Comparison of ENCODE assay signal across 9 cellular contexts in the genomic region with DNA sequence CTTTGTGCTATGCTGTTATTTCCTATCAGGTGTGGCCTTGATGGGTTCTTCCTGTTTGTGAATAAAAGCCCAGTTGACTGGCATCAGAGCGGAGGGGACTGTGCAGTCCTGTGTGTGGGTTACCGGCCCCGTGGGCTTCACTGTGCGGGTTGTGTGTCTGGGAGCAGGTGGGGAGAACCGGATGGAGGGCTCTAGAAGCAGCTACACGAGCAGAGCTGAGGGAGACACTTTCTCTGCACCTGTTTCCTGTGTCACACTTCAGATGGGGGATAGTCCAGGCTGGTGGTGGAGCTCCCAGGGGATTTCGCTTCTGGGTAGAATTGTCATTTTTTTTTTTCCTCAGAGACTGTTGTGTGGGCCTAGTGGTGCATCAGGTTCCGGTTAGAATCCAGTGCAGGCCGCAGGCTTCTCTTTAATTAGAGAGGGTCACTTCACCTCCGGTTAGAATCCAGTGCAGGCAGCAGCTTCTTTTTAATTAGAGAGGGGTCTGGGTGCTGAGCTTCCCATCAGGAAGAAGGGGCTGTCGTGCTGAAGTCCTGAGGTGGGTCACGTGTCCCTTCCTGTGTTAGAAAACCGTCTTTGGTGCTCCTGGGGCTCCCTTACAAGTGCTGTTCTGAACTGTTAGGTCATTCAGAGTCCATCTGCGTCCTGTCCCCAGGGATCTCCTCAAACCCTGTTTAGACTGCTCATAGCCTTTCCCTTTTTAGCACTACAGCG.
DNase-seq lines count a peak whose midpoint lies in the region; ATAC-seq, FAIRE-seq and TF ChIP-seq lines count a peak whose summit lies in the region.
"Had no signal": no experiment of that assay in that cellular context is flagged by ENCODE, and none has a peak within 500 bp of the region (broad histone marks: within the 10 kb centered on the region; RNA-seq: fewer than 3 reads in every experiment).

No MANE protein-coding gene starts in this region.

- no peaks in the 10 kb centered on the region for H3K36me3 ChIP-seq in kidney (ENCODE audit: control insufficient read depth in 1 of 2, insufficient read depth in 2 of 2, low read length in 2 of 2)
- H3K36me3 ChIP-seq in upper lobe of right lung = no peaks in the 10 kb centered on the region

- H3K4me1 ChIP-seq in kidney (ENCODE audit: control insufficient read depth in 1 of 2, insufficient read depth in 1 of 2, low read depth in 1 of 2, low read length in 2 of 2) = peaks cover 31 to 33% of the 10 kb centered on the region in 2 donors
- peaks cover 46% of the 10 kb centered on the region for H3K4me1 ChIP-seq in upper lobe of right lung

- H3K4me1 Mint-ChIP-seq in activated CD8-positive, alpha-beta T cell treated with anti-CD3 and anti-CD28 coated beads, Interleukin-2, amount 10 ng/mL, durations not matched to agents 7 days and 5 days (ENCODE audit: low read depth) = peaks cover 92% of the 10 kb centered on the region

- TF ChIP-seq CTCF in kidney (IDR thresholded peaks at IDR 0.05; ENCODE audit: borderline replicate concordance, extremely low read depth, insufficient read depth) (no peak), upper lobe of right lung (IDR thresholded peaks at IDR 0.05) (no peak), D721Med (IDR thresholded peaks at IDR 0.05; ENCODE audit: insufficient read depth, missing control alignments) (no peak)

- H3K36me3 Mint-ChIP-seq in activated CD8-positive, alpha-beta T cell treated with anti-CD3 and anti-CD28 coated beads, Interleukin-2, amount 10 ng/mL, durations not matched to agents 7 days and 5 days (ENCODE audit: low read depth) = peaks cover 65% of the 10 kb centered on the region

- DNase-seq in COLO668 (lab: John Stamatoyannopoulos, UW; ENCODE audit: unreplicated experiment) (peak; percentile 74), GM19239 (ENCODE audit: insufficient read length, low spot score) (peak; percentile 67), kidney (no peak), upper lobe of right lung (no peak), D721Med (ENCODE audit: insufficient read length, low spot score) (no peak), pons (ENCODE audit: low spot score) (no peak)
- peak; percentile 71 for DNase-seq in activated CD8-positive, alpha-beta T cell treated with anti-CD3 and anti-CD28 coated beads, Interleukin-2, amount 10 ng/mL, durations not matched to agents 7 days and 5 days

- no peaks in the 10 kb centered on the region for H3K9me3 ChIP-seq in kidney (ENCODE audit: control insufficient read depth in 1 of 2, low read length in 2 of 2)
- H3K9me3 ChIP-seq in upper lobe of right lung = no peaks in the 10 kb centered on the region

- H3K9me3 Mint-ChIP-seq in activated CD8-positive, alpha-beta T cell treated with anti-CD3 and anti-CD28 coated beads, Interleukin-2, amount 10 ng/mL, durations not matched to agents 7 days and 5 days (ENCODE audit: insufficient read depth) = no peaks in the 10 kb centered on the region

- peak; percentile 97 for FAIRE-seq in GM19239 (lab: Jason Lieb, UNC)
- no peak for FAIRE-seq in kidney (lab: Jason Lieb, UNC)
- FAIRE-seq in D721Med (lab: Jason Lieb, UNC) = no peak

- H3K27ac Mint-ChIP-seq in activated CD8-positive, alpha-beta T cell treated with anti-CD3 and anti-CD28 coated beads, Interleukin-2, amount 10 ng/mL, durations not matched to agents 7 days and 5 days = peak overlapping the region; percentile 88

- no peak overlapping the region for H3K9ac ChIP-seq in kidney (ENCODE audit: low read length in 2 of 2)

- POLR2A ChIA-PET in activated CD8-positive, alpha-beta T cell treated with anti-CD3 and anti-CD28 coated beads, Interleukin-2, amount 10 ng/mL, durations not matched to agents 7 days and 5 days (lab: Charles Lee) = interaction anchor here (0.7 to 1.1 kb wide), 6 partner anchors 12 to 271 kb away, joined by 3 to 5 read pairs (median 4); no protein-coding TSS in a partner anchor

- CTCF ChIA-PET in activated CD8-positive, alpha-beta T cell treated with anti-CD3 and anti-CD28 coated beads, Interleukin-2, amount 10 ng/mL, durations not matched to agents 7 days and 5 days (lab: Charles Lee) = interaction anchor here (0.7 to 1.4 kb wide), 6 partner anchors 13 to 270 kb away, joined by 3 to 4 read pairs (median 3); a partner anchor contains a TSS

- H3K4me3 ChIP-seq in kidney (ENCODE audit: low read length in 2 of 2) = no peak overlapping the region
- H3K4me3 ChIP-seq in upper lobe of right lung = no peak overlapping the region

- no peaks in the 10 kb centered on the region for H3K27me3 ChIP-seq in upper lobe of right lung

- H3K4me3 Mint-ChIP-seq in activated CD8-positive, alpha-beta T cell treated with anti-CD3 and anti-CD28 coated beads, Interleukin-2, amount 10 ng/mL, durations not matched to agents 7 days and 5 days = peak overlapping the region; percentile 58

- ATAC-seq in HG03175 (IDR thresholded peaks at IDR 0.05; ENCODE audit: unreplicated experiment) (peak; percentile 89), upper lobe of right lung (peak; percentile 31)
- peak; percentile 61 for ATAC-seq in activated CD8-positive, alpha-beta T cell treated with anti-CD3 and anti-CD28 coated beads, Interleukin-2, amount 10 ng/mL, durations not matched to agents 7 days and 5 days
- ATAC-seq: HCT116 had no signal

- intact Hi-C loops in kidney (cut with DNase I) = no loop called here
- intact Hi-C loops in upper lobe of right lung (cut with DNase I) = no loop called here

- H3K27ac ChIP-seq in kidney (ENCODE audit: low read depth in 2 of 2, low read length in 2 of 2) = peak overlapping the region; percentile 23 to 26
- H3K27ac ChIP-seq in upper lobe of right lung = peak overlapping the region; percentile 2

- no peaks in the 10 kb centered on the region for H3K27me3 Mint-ChIP-seq in activated CD8-positive, alpha-beta T cell treated with anti-CD3 and anti-CD28 coated beads, Interleukin-2, amount 10 ng/mL, durations not matched to agents 7 days and 5 days (ENCODE audit: low read depth)

Comparison
In these comparisons a context has a peak if more than half of its experiments do, and no peak if none do; other contexts are left out.
1. DNase-seq: peak in COLO668 (single experiment), GM19239 (single experiment) and activated CD8-positive, alpha-beta T cell treated with anti-CD3 and anti-CD28 coated beads, Interleukin-2, amount 10 ng/mL, durations not matched to agents 7 days and 5 days (single experiment); none in kidney (single experiment), upper lobe of right lung (single experiment), D721Med (single experiment) and pons (single experiment).
2. ATAC-seq: peak in every context shown above with its lines; median percentile 89 in HG03175; 61 in activated CD8-positive, alpha-beta T cell treated with anti-CD3 and anti-CD28 coated beads, Interleukin-2, amount 10 ng/mL, durations not matched to agents 7 days and 5 days; 31 in upper lobe of right lung.